ENCODE assay signal across 17 cellular contexts in the genomic region with DNA sequence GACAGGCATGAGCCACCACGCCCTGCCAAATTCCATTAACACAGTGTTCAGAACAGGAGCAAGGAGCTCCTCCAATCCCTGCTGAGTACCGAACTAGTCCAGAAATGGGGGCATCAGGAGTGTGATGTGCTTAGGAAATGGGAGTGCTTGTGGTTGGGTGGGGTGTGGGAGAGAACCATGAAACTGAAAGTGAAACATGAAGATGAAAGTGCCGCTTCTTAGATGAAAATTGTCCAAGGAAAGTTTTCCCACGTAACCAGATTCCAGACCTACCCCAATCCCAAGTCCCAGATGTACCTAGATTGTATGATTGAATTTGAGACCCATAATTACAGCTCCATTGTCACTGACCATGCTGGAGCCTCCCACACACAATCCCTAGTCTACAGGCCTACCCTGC. TPM values are rescaled to one million over a fixed set of nuclear protein-coding genes. Genes with fewer than 3 reads are reported as not detected.
A peak's percentile ranks its signal among the peaks of the same experiment; 100 is the strongest.
DNase-seq lines count a peak whose midpoint lies in the region; TF ChIP-seq lines count a peak whose summit lies in the region.
"Had no signal": no experiment of that assay in that cellular context is flagged by ENCODE, and none has a peak within 500 bp of the region (broad histone marks: within the 10 kb centered on the region; RNA-seq: fewer than 3 reads in every experiment).

No MANE protein-coding gene starts in this region.

- no peak overlapping the region for H3K9ac ChIP-seq in mammary epithelial cell (ENCODE audit: insufficient read depth, low read length)

- WGBS in mammary epithelial cell (ENCODE audit: low coverage, missing lambda C conversion rate): 84% methylated on average over 4 of the region's 4 CpGs

- H3K9me3 ChIP-seq in mammary epithelial cell (replicated peaks; ENCODE audit: insufficient read depth, low read length): no peaks in the 10 kb centered on the region
- H3K9me3 ChIP-seq: prostate gland had no signal

- H3K4me3 Mint-ChIP-seq in activated T-cell treated with anti-CD3 and anti-CD28 coated beads, Interleukin-2, amount 50 U/mL, for 24 hours: peak overlapping the region; percentile 7
- H3K4me3 Mint-ChIP-seq in activated T-helper 1 cell treated with anti-CD3 and anti-CD28 coated beads, Interleukin-12 subunit alpha, Interleukin-12 subunit beta, Interleukin-2, Interleukin-4 antibody, amounts not matched to agents 30 ng/mL and 10 ng/mL and 1 ng/mL, durations not matched to agents 14 hours and 24 hours and 36 hours: peak overlapping the region; percentile 3
- H3K4me3 Mint-ChIP-seq in osteocyte (ENCODE audit: unreplicated experiment): no peak overlapping the region

- peaks cover 29% of the 10 kb centered on the region for H3K4me1 Mint-ChIP-seq in activated T-cell treated with anti-CD3 and anti-CD28 coated beads, Interleukin-2, amount 50 U/mL, for 24 hours (ENCODE audit: low read depth)
- H3K4me1 Mint-ChIP-seq in activated T-helper 1 cell treated with anti-CD3 and anti-CD28 coated beads, Interleukin-12 subunit alpha, Interleukin-12 subunit beta, Interleukin-2, Interleukin-4 antibody, amounts not matched to agents 30 ng/mL and 10 ng/mL and 1 ng/mL, durations not matched to agents 14 hours and 24 hours and 36 hours (ENCODE audit: low read depth): peaks cover 27% of the 10 kb centered on the region
- H3K4me1 Mint-ChIP-seq in osteocyte (ENCODE audit: unreplicated experiment): peaks cover 12% of the 10 kb centered on the region

- DNase-seq in activated T-cell treated with anti-CD3 and anti-CD28 coated beads, Interleukin-2, amount 50 U/mL, for 24 hours: no peak
- DNase-seq in activated T-cell treated with anti-CD3 and anti-CD28 coated beads, Interleukin-2, amount 50 U/mL, for 48 hours: no peak
- peak; percentile 26 for DNase-seq in KBM-7
- DNase-seq in activated T-helper 1 cell treated with anti-CD3 and anti-CD28 coated beads, Interleukin-12 subunit alpha, Interleukin-12 subunit beta, Interleukin-2, Interleukin-4 antibody, amounts not matched to agents 30 ng/mL and 10 ng/mL and 1 ng/mL, durations not matched to agents 14 hours and 24 hours and 36 hours (ENCODE audit: low spot score): no peak
- DNase-seq in osteocyte (ENCODE audit: extremely low spot score, unreplicated experiment): no peak
- DNase-seq in DMS153 (lab: John Stamatoyannopoulos, UW): no peak
- DNase-seq in mammary epithelial cell: no peak
- DNase-seq in retina: no peak
- DNase-seq: ACHN, COR-L47, cortex of kidney, KG1, NCI-H1694, NCI-H446 treated with DMSO at 0.1 percent for 48 hours, SHP77 treated with DMSO at 0.1 percent for 48 hours, T1000 had no signal

- no peaks in the 10 kb centered on the region for H3K36me3 ChIP-seq in mammary epithelial cell (ENCODE audit: insufficient read depth, low read length)
- H3K36me3 ChIP-seq: prostate gland had no signal

- H3K27ac ChIP-seq in mammary epithelial cell (ENCODE audit: insufficient read depth, low read depth, low read length): no peak overlapping the region
- H3K27ac ChIP-seq: prostate gland had no signal

- no peak overlapping the region for H2AFZ ChIP-seq in mammary epithelial cell (ENCODE audit: low read depth, low read length)

- H3K4me1 ChIP-seq in mammary epithelial cell (ENCODE audit: insufficient read depth, low read length): peaks cover 4% of the 10 kb centered on the region
- H3K4me1 ChIP-seq: prostate gland had no signal

- BruUV-seq in mammary epithelial cell (replicated peaks; lab: Mats Ljungman, UMichigan): no TSS peak

- TF ChIP-seq CTCF in osteocyte (IDR thresholded peaks at IDR 0.05): no peak
- TF ChIP-seq CTCF in mammary epithelial cell (conservative IDR thresholded peaks at IDR 0.05 in 1 of 2, IDR thresholded peaks at IDR 0.05 in 1 of 2; ENCODE audit: extremely low read depth in 1 of 2, insufficient read depth in 1 of 2, low read depth in 1 of 2, low read length in 2 of 2): no peak

- H3K79me2 ChIP-seq in mammary epithelial cell (ENCODE audit: insufficient read depth, low read length): no peaks in the 10 kb centered on the region

- intact Hi-C loops in activated T-helper 1 cell treated with anti-CD3 and anti-CD28 coated beads, Interleukin-12 subunit alpha, Interleukin-12 subunit beta, Interleukin-2, Interleukin-4 antibody, amounts not matched to agents 30 ng/mL and 10 ng/mL and 1 ng/mL, durations not matched to agents 14 hours and 24 hours and 36 hours (cut with micrococcal nuclease): loop anchor here (2.0 kb wide), 3 partner anchors 29 to 195 kb away; no protein-coding TSS in a partner anchor
- intact Hi-C loops in mammary epithelial cell (cut with micrococcal nuclease): no loop called here

- CTCF ChIA-PET in mammary epithelial cell (lab: Charles Lee; ENCODE audit: low non-redundant PET): no interaction called here

- in situ Hi-C loops in KBM-7 (cut with MboI; ENCODE audit: low pct_unique_long_range_greater_than_20kb, low sequenced_read_pairs) (no loop called here), mammary epithelial cell (cut with MboI; ENCODE audit: low sequenced_read_pairs in 2 of 2) (loop anchor here (10.0 kb wide), 2 partner anchors 189 to 281 kb away; no protein-coding TSS in a partner anchor)

- no peaks in the 10 kb centered on the region for H3K27me3 ChIP-seq in mammary epithelial cell (ENCODE audit: insufficient read depth, low read length)

- H3K27me3 Mint-ChIP-seq in activated T-cell treated with anti-CD3 and anti-CD28 coated beads, Interleukin-2, amount 50 U/mL, for 24 hours: no peaks in the 10 kb centered on the region
- H3K27me3 Mint-ChIP-seq in activated T-helper 1 cell treated with anti-CD3 and anti-CD28 coated beads, Interleukin-12 subunit alpha, Interleukin-12 subunit beta, Interleukin-2, Interleukin-4 antibody, amounts not matched to agents 30 ng/mL and 10 ng/mL and 1 ng/mL, durations not matched to agents 14 hours and 24 hours and 36 hours (ENCODE audit: insufficient read depth): no peaks in the 10 kb centered on the region
- no peaks in the 10 kb centered on the region for H3K27me3 Mint-ChIP-seq in osteocyte (ENCODE audit: unreplicated experiment)

- dilution Hi-C loops in mammary epithelial cell (cut with HindIII; ENCODE audit: low sequenced_read_pairs): no loop called here

- no peak overlapping the region for H3K4me3 ChIP-seq in mammary epithelial cell (replicated peaks in 1 of 3; ENCODE audit: insufficient read depth in 1 of 3, low read depth in 2 of 3, low read length in 3 of 3)
- H3K4me3 ChIP-seq: prostate gland had no signal

- H3K36me3 Mint-ChIP-seq in activated T-cell treated with anti-CD3 and anti-CD28 coated beads, Interleukin-2, amount 50 U/mL, for 24 hours (ENCODE audit: low read depth): no peaks in the 10 kb centered on the region
- H3K36me3 Mint-ChIP-seq in activated T-helper 1 cell treated with anti-CD3 and anti-CD28 coated beads, Interleukin-12 subunit alpha, Interleukin-12 subunit beta, Interleukin-2, Interleukin-4 antibody, amounts not matched to agents 30 ng/mL and 10 ng/mL and 1 ng/mL, durations not matched to agents 14 hours and 24 hours and 36 hours (ENCODE audit: low read depth): no peaks in the 10 kb centered on the region
- H3K36me3 Mint-ChIP-seq in osteocyte (ENCODE audit: unreplicated experiment): peaks cover 6% of the 10 kb centered on the region

- no peak overlapping the region for H3K4me2 ChIP-seq in mammary epithelial cell (ENCODE audit: insufficient read depth, low read depth, low read length)

- H4K20me1 ChIP-seq in mammary epithelial cell (ENCODE audit: insufficient read depth, low read length): no peaks in the 10 kb centered on the region

- peak overlapping the region; percentile 24 for H3K27ac Mint-ChIP-seq in activated T-cell treated with anti-CD3 and anti-CD28 coated beads, Interleukin-2, amount 50 U/mL, for 24 hours
- H3K27ac Mint-ChIP-seq in activated T-helper 1 cell treated with anti-CD3 and anti-CD28 coated beads, Interleukin-12 subunit alpha, Interleukin-12 subunit beta, Interleukin-2, Interleukin-4 antibody, amounts not matched to agents 30 ng/mL and 10 ng/mL and 1 ng/mL, durations not matched to agents 14 hours and 24 hours and 36 hours: no peak overlapping the region
- peak overlapping the region; percentile 45 for H3K27ac Mint-ChIP-seq in osteocyte (ENCODE audit: unreplicated experiment)

- no peaks in the 10 kb centered on the region for H3K9me3 Mint-ChIP-seq in activated T-cell treated with anti-CD3 and anti-CD28 coated beads, Interleukin-2, amount 50 U/mL, for 24 hours
- no peaks in the 10 kb centered on the region for H3K9me3 Mint-ChIP-seq in activated T-helper 1 cell treated with anti-CD3 and anti-CD28 coated beads, Interleukin-12 subunit alpha, Interleukin-12 subunit beta, Interleukin-2, Interleukin-4 antibody, amounts not matched to agents 30 ng/mL and 10 ng/mL and 1 ng/mL, durations not matched to agents 14 hours and 24 hours and 36 hours
- H3K9me3 Mint-ChIP-seq in osteocyte (ENCODE audit: unreplicated experiment): no peaks in the 10 kb centered on the region

RNA-seq across cellular contexts. Expression of a gene that starts 16.6 kb away (rescaled TPM):
- total RNA-seq in activated T-helper 1 cell treated with anti-CD3 and anti-CD28 coated beads, Interleukin-12 subunit alpha, Interleukin-12 subunit beta, Interleukin-2, Interleukin-4 antibody, amounts not matched to agents 30 ng/mL and 10 ng/mL and 1 ng/mL, durations not matched to agents 14 hours and 24 hours and 36 hours: 38.3 and 40.2 TPM in 2 replicates
- total RNA-seq in osteocyte (39.1 and 44.1 TPM in 2 replicates), mammary epithelial cell (10 to 100 TPM; 28.7 to 36.2 TPM)
- 20.1 TPM for polyA plus RNA-seq in mammary epithelial cell
- polyA minus RNA-seq in mammary epithelial cell: 27.3 TPM
